In genomic region chr19:46303702-46304397, GRCh38 we compare ENCODE assay signal across 11 cellular contexts. TPM values are rescaled to one million over a fixed set of nuclear protein-coding genes. Genes with fewer than 3 reads are reported as not detected.
DNase-seq lines count a peak whose midpoint lies in the region; ATAC-seq and TF ChIP-seq lines count a peak whose summit lies in the region.
"Had no signal": no experiment of that assay in that cellular context is flagged by ENCODE, and none has a peak within 500 bp of the region (broad histone marks: within the 10 kb centered on the region; RNA-seq: fewer than 3 reads in every experiment).

No MANE protein-coding gene starts in this region.

- intact Hi-C loops in PC-9 (cut with micrococcal nuclease; ENCODE audit: unreplicated experiment): loop anchor here (2.0 kb wide), 1 partner anchor 43 kb away; the partner anchor contains the start of gene PPP5C
- intact Hi-C loops in esophagus squamous epithelium (cut with DNase I): no loop called here

- peak overlapping the region; percentile 44 for H3K9ac ChIP-seq in mucosa of stomach (ENCODE audit: low read length)

- POLR2A ChIA-PET in PC-9 (lab: Charles Lee; ENCODE audit: unreplicated experiment): no interaction called here

- TF ChIP-seq POLR2A in esophagus squamous epithelium (IDR thresholded peaks at IDR 0.05): no peak

- H3K27me3 ChIP-seq in PC-9 (ENCODE audit: insufficient read depth, low read depth) (no peaks in the 10 kb centered on the region), esophagus squamous epithelium (no peaks in the 10 kb centered on the region), mucosa of stomach (ENCODE audit: control insufficient read depth, insufficient read depth, low read length) (no peaks in the 10 kb centered on the region)

- BruUV-seq in PC-9 (replicated peaks; lab: Mats Ljungman, UMichigan): no TSS peak

- ATAC-seq in GM19324 (IDR thresholded peaks at IDR 0.05; ENCODE audit: low FRiP score, unreplicated experiment): no peak
- no peak for ATAC-seq in HG02840 (IDR thresholded peaks at IDR 0.05; ENCODE audit: low FRiP score, unreplicated experiment)

- no peaks in the 10 kb centered on the region for H4K20me1 ChIP-seq in PC-9 (ENCODE audit: insufficient read depth)

- no peaks in the 10 kb centered on the region for H3K36me3 ChIP-seq in PC-9 (ENCODE audit: low read depth)
- peaks cover 5 to 57% (median 6%) of the 10 kb centered on the region in 3 donors for H3K36me3 ChIP-seq in esophagus squamous epithelium
- no peaks in the 10 kb centered on the region for H3K36me3 ChIP-seq in mucosa of stomach (ENCODE audit: control insufficient read depth, insufficient read depth, low read length)
- H3K36me3 ChIP-seq: HAP-1 had no signal

- peaks cover 25% of the 10 kb centered on the region for H3F3A ChIP-seq in PC-9 (ENCODE audit: insufficient read depth, low read depth)

- peak overlapping the region; percentile 71 for H2AFZ ChIP-seq in PC-9

- H3K79me2 ChIP-seq in PC-9 (ENCODE audit: low read depth): no peaks in the 10 kb centered on the region

- H3K9me3 ChIP-seq in PC-9 (ENCODE audit: insufficient read depth, low read depth) (peaks cover 9% of the 10 kb centered on the region), esophagus squamous epithelium (peaks cover 0 to 5% (median 0%) of the 10 kb centered on the region in 3 donors), mucosa of stomach (ENCODE audit: control insufficient read depth, low read length) (no peaks in the 10 kb centered on the region)
- H3K9me3 ChIP-seq: HAP-1 had no signal

- DNase-seq in CMK (ENCODE audit: low read depth) (peak; percentile 81), PC-9 (peak; percentile 82 to 95), esophagus squamous epithelium (lab: John Stamatoyannopoulos, UW) (no peak), hippocampal formation (lab: John Stamatoyannopoulos, UW) (no peak)
- no peak for DNase-seq in activated T-cell treated with anti-CD3 and anti-CD28 coated beads, Interleukin-2, amount 50 U/mL, for 1 hour
- DNase-seq: CD8-positive, alpha-beta memory T cell; NCI-H1694 treated with DMSO at 0.1 percent for 48 hours had no signal

- TF ChIP-seq CTCF in PC-9 (conservative IDR thresholded peaks at IDR 0.05) (no peak), esophagus squamous epithelium (IDR thresholded peaks at IDR 0.05) (no peak)

- peak overlapping the region; percentile 80 for H3K4me2 ChIP-seq in PC-9

- H3K4me3 ChIP-seq in PC-9 (peak overlapping the region; percentile 54), esophagus squamous epithelium (peak overlapping the region in 3 of 4 donors; percentile 4 to 40 (median 5)), mucosa of stomach (ENCODE audit: low read length) (no peak overlapping the region)
- H3K4me3 ChIP-seq: HAP-1 had no signal

- CTCF ChIA-PET in PC-9 (lab: Charles Lee): no interaction called here

- WGBS in esophagus squamous epithelium, 2 donors: 39 to 66% methylated on average over 27 to 34 of the region's 56 CpGs

- no peaks in the 10 kb centered on the region for H3K9me2 ChIP-seq in PC-9 (ENCODE audit: insufficient read depth)

- H3K27ac ChIP-seq in PC-9: peak overlapping the region; percentile 62
- H3K27ac ChIP-seq in esophagus squamous epithelium: peak overlapping the region; percentile 46 to 95 (median 88)

- peaks cover 22% of the 10 kb centered on the region for H3K4me1 ChIP-seq in PC-9 (replicated peaks; ENCODE audit: insufficient read depth)
- peaks cover 19 to 60% (median 35%) of the 10 kb centered on the region in 3 donors for H3K4me1 ChIP-seq in esophagus squamous epithelium
- peaks cover 39% of the 10 kb centered on the region for H3K4me1 ChIP-seq in mucosa of stomach (ENCODE audit: control insufficient read depth, insufficient read depth, low read length)

RNA-seq across cellular contexts. Expression of gene HIF3A, which starts 7.0 kb away (rescaled TPM):
- 0.25 TPM in 1 of 2 replicates, not detected in the other for total RNA-seq in PC-9 (2021)
- total RNA-seq in esophagus squamous epithelium: 10 to 100 TPM in 1 of 4 donors, 1 to 10 TPM in 3; 3.8 to 52.8 (median 6.2) TPM
- total RNA-seq: CD8-positive, alpha-beta memory T cell had no signal

RNA-seq across cellular contexts. Expression of gene PPP5C, which starts 43.0 kb away (rescaled TPM):
- total RNA-seq in PC-9 (2021) (74.7 and 85.4 TPM in 2 replicates), esophagus squamous epithelium (10 to 100 TPM; 33.8 to 51.3 (median 43.2) TPM)

Comparison
In these comparisons a context has a peak if more than half of its experiments do, and no peak if none do; other contexts are left out.
1. DNase-seq: peak in CMK (single experiment) and PC-9 (2 of 2); none in esophagus squamous epithelium (single experiment), hippocampal formation (0 of 2) and activated T-cell treated with anti-CD3 and anti-CD28 coated beads, Interleukin-2, amount 50 U/mL, for 1 hour (single experiment).